In genomic region chr6:88572449-88573139, GRCh38 we compare ENCODE assay signal across 24 cellular contexts.
DNase-seq lines count a peak whose midpoint lies in the region; ATAC-seq, FAIRE-seq and TF ChIP-seq lines count a peak whose summit lies in the region.
"Had no signal": no experiment of that assay in that cellular context is flagged by ENCODE, and none has a peak within 500 bp of the region (broad histone marks: within the 10 kb centered on the region; RNA-seq: fewer than 3 reads in every experiment).

No MANE protein-coding gene starts in this region.

- peak overlapping the region; percentile 25; the same call in 1 of the 2 replicates for H3K9ac ChIP-seq in GM12878 (ENCODE audit: control insufficient read depth, insufficient read depth, low read length)
- H3K9ac ChIP-seq: BLaER1 had no signal

- TF ChIP-seq CTCF in GM12878 (IDR thresholded peaks at IDR 0.05 in 2 of 3, conservative IDR thresholded peaks at IDR 0.05 in 1 of 3; ENCODE audit: control insufficient read depth in 2 of 3, extremely low read depth in 1 of 3, insufficient read depth in 1 of 3, low read depth in 3 of 3, low read length in 3 of 3) (no peak), progenitor cell of endocrine pancreas (IDR thresholded peaks at IDR 0.05; ENCODE audit: unreplicated experiment) (no peak), osteoblast (IDR thresholded peaks at IDR 0.05; ENCODE audit: extremely low read depth, low read depth, low read length) (no peak)

- H3K27me3 ChIP-seq in GM12878 (replicated peaks in 1 of 2; ENCODE audit: control insufficient read depth in 2 of 2, insufficient read depth in 2 of 2, low read length in 1 of 2) = no peaks in the 10 kb centered on the region
- H3K27me3 ChIP-seq in osteoblast (ENCODE audit: insufficient read depth, low read length) = no peaks in the 10 kb centered on the region
- H3K27me3 ChIP-seq: BLaER1 had no signal

- H3K79me2 ChIP-seq in GM12878 (ENCODE audit: control insufficient read depth, insufficient read depth, low read length) (no peaks in the 10 kb centered on the region), osteoblast (ENCODE audit: insufficient read depth, low read length) (no peaks in the 10 kb centered on the region)

- H3K27ac ChIP-seq in GM12878 (ENCODE audit: control insufficient read depth, insufficient read depth) = no peak overlapping the region; the same call in 1 of the 2 replicates
- H3K27ac ChIP-seq in osteoblast (ENCODE audit: low read depth, low read length) = no peak overlapping the region
- H3K27ac ChIP-seq: BLaER1 had no signal

- ATAC-seq in GM18868 (IDR thresholded peaks at IDR 0.05; ENCODE audit: unreplicated experiment) = peak; percentile 53
- ATAC-seq in GM21619 (IDR thresholded peaks at IDR 0.05; ENCODE audit: unreplicated experiment) = peak; percentile 64
- peak; percentile 38; the same call in 1 of the 3 replicates for ATAC-seq in GM12878
- no peak for ATAC-seq in GM21423 (IDR thresholded peaks at IDR 0.05; ENCODE audit: unreplicated experiment)

- RAD21 ChIA-PET in GM12878 (lab: Charles Lee; ENCODE audit: unreplicated experiment) = no interaction called here

- SMC1A ChIA-PET in GM12878 (lab: Charles Lee; ENCODE audit: uncharacterized antibody, unreplicated experiment) = interaction anchor here (1.1 kb wide), 2 partner anchors 18 to 291 kb away, joined by 3 read pairs; no protein-coding TSS in a partner anchor

- BruUV-seq in GM12878 (replicated peaks; lab: Mats Ljungman, UMichigan) = no TSS peak

- no peaks in the 10 kb centered on the region for H3K4me1 Mint-ChIP-seq in progenitor cell of endocrine pancreas (ENCODE audit: low read depth)
- H3K4me1 Mint-ChIP-seq: CD14-positive monocyte; CD4-positive, alpha-beta memory T cell; CD4-positive, CD25-positive, alpha-beta regulatory T cell; CD8-positive, alpha-beta memory T cell had no signal

- H2AFZ ChIP-seq in GM12878 (ENCODE audit: control insufficient read depth, low read depth, low read length) (peak overlapping the region; percentile 45; the same call in 1 of the 2 replicates), osteoblast (ENCODE audit: low read length) (no peak overlapping the region)

- POLR2A ChIA-PET in GM12878 (lab: Charles Lee) = no interaction called here

- CTCF ChIA-PET in GM12878 (lab: Yijun Ruan, JAX) = no interaction called here

- 0% methylated on average over 3 of the region's 3 CpGs for WGBS in GM12878 (ENCODE audit: insufficient coverage, insufficient replicate concordance, low lambda C conversion rate, missing lambda C conversion rate)

- peaks cover 11% of the 10 kb centered on the region for H3K9me3 Mint-ChIP-seq in progenitor cell of endocrine pancreas (ENCODE audit: low read depth)

- TF ChIP-seq POLR2A in GM12878 (IDR thresholded peaks at IDR 0.05; ENCODE audit: low read depth, low read length) = no peak

- H4K20me1 ChIP-seq in GM12878 (ENCODE audit: control insufficient read depth, insufficient read depth) (no peaks in the 10 kb centered on the region), osteoblast (ENCODE audit: insufficient read depth, low read length) (no peaks in the 10 kb centered on the region)
- H4K20me1 ChIP-seq: BLaER1 had no signal

- intact Hi-C loops in GM12878 (cut with micrococcal nuclease; ENCODE audit: unreplicated experiment) = no loop called here

- no peak overlapping the region for H3K27ac Mint-ChIP-seq in progenitor cell of endocrine pancreas
- H3K27ac Mint-ChIP-seq: CD14-positive monocyte; CD4-positive, alpha-beta memory T cell; CD4-positive, CD25-positive, alpha-beta regulatory T cell; CD8-positive, alpha-beta memory T cell had no signal

- H3K4me3 Mint-ChIP-seq in progenitor cell of endocrine pancreas (ENCODE audit: low read depth) = no peak overlapping the region
- H3K4me3 Mint-ChIP-seq: CD14-positive monocyte; CD4-positive, alpha-beta memory T cell; CD4-positive, CD25-positive, alpha-beta regulatory T cell; CD8-positive, alpha-beta memory T cell had no signal

- in situ Hi-C loops in GM12878 (cut with MboI) = no loop called here

- H3K4me2 ChIP-seq in GM12878 (ENCODE audit: control insufficient read depth, insufficient read depth) = peak overlapping the region; percentile 52; the same call in 1 of the 2 replicates
- H3K4me2 ChIP-seq in osteoblast (ENCODE audit: insufficient read depth, low read length) = no peak overlapping the region
- H3K4me2 ChIP-seq: BLaER1 had no signal

- DNase-seq in GM12878 (ENCODE audit: low read depth, low spot score) = no peak
- no peak for DNase-seq in progenitor cell of endocrine pancreas (ENCODE audit: low spot score, unreplicated experiment)
- no peak for DNase-seq in osteoblast (ENCODE audit: insufficient read length, low spot score, missing footprints)
- DNase-seq in dedifferentiated amniotic fluid mesenchymal stem cell (ENCODE audit: extremely low spot score) = no peak
- DNase-seq: 8988T; ACHN; BE2C; C1 segment of cervical spinal cord; CD4-positive, alpha-beta memory T cell; CD4-positive, CD25-positive, alpha-beta regulatory T cell; CD8-positive, alpha-beta memory T cell; COR-L47; DMS79 treated with DMSO at 0.1 percent for 48 hours; GF-D8 had no signal

- H3K36me3 Mint-ChIP-seq in progenitor cell of endocrine pancreas (ENCODE audit: insufficient read depth) = no peaks in the 10 kb centered on the region
- H3K36me3 Mint-ChIP-seq: CD14-positive monocyte; CD4-positive, alpha-beta memory T cell; CD4-positive, CD25-positive, alpha-beta regulatory T cell had no signal

- FAIRE-seq in GM12878 (lab: Jason Lieb, UNC) = no peak
- FAIRE-seq: A204.1, D721Med, G401.6, GM12891, GM19239 had no signal

- H3K27me3 Mint-ChIP-seq in progenitor cell of endocrine pancreas = no peaks in the 10 kb centered on the region
- H3K27me3 Mint-ChIP-seq: CD4-positive, CD25-positive, alpha-beta regulatory T cell had no signal

- H3K9me3 ChIP-seq in GM12878 (replicated peaks; ENCODE audit: control insufficient read depth, insufficient read depth, low read length) (peaks cover 16% of the 10 kb centered on the region), osteoblast (ENCODE audit: low read depth, low read length) (no peaks in the 10 kb centered on the region)
- H3K9me3 ChIP-seq: BE2C had no signal

- no peak for TF ChIP-seq EP300 in GM12878 (IDR thresholded peaks at IDR 0.05; ENCODE audit: borderline replicate concordance in 1 of 2, control insufficient read depth in 1 of 2, low read depth in 2 of 2, low read length in 2 of 2)

- H3K4me3 ChIP-seq in GM12878 (no peak overlapping the region), osteoblast (ENCODE audit: insufficient read depth, low read length) (no peak overlapping the region)
- H3K4me3 ChIP-seq: BLaER1 had no signal

- H3K4me1 ChIP-seq in GM12878 (ENCODE audit: control insufficient read depth, insufficient read depth, low read length) = peaks cover 12% of the 10 kb centered on the region
- no peaks in the 10 kb centered on the region for H3K4me1 ChIP-seq in osteoblast (ENCODE audit: insufficient read depth, low read length)
- H3K4me1 ChIP-seq: BE2C, BLaER1 had no signal

- TF ChIP-seq RAD21 in GM12878 (IDR thresholded peaks at IDR 0.05; ENCODE audit: insufficient read depth, low read depth, low read length) = no peak

- H3K36me3 ChIP-seq in GM12878 (ENCODE audit: control insufficient read depth in 2 of 2, insufficient read depth in 2 of 2, low read length in 1 of 2) (no peaks in the 10 kb centered on the region), osteoblast (ENCODE audit: insufficient read depth, low read length) (no peaks in the 10 kb centered on the region)
- H3K36me3 ChIP-seq: BE2C had no signal

TF ChIP-seq in GM12878, 131 proteins besides CTCF, POLR2A, EP300 and RAD21:
- no peak for TF ChIP-seq BCL3 (IDR thresholded peaks at IDR 0.05; ENCODE audit: borderline replicate concordance, insufficient read depth, low read depth, low read length, poor library complexity, severe bottlenecking)
- no peak for TF ChIP-seq NR2C1 (IDR thresholded peaks at IDR 0.05)
- TF ChIP-seq RUNX3 (IDR thresholded peaks at IDR 0.05; ENCODE audit: low read length) = peak; percentile 15; the same call in 1 of the 2 replicates
TF ChIP-seq in GM12878: peak in this region for 1.
